In genomic region chr2:152609699-152610098, GRCh38 we compare ENCODE assay signal across 36 cellular contexts.
"Had no signal": no experiment of that assay in that cellular context is flagged by ENCODE, and none has a peak within 500 bp of the region (broad histone marks: within the 10 kb centered on the region; RNA-seq: fewer than 3 reads in every experiment).

No MANE protein-coding gene starts in this region.

- H3K27me3 ChIP-seq: adrenal gland, body of pancreas, brain microvascular endothelial cell, breast epithelium had no signal

- H3K27ac Mint-ChIP-seq: activated B cell treated with CpG ODN at 0.5 μM for 24 hours; activated CD4-positive, alpha-beta memory T cell treated with anti-CD3 and anti-CD28 coated beads for 36 hours; activated CD4-positive, alpha-beta T cell treated with anti-CD3 and anti-CD28 coated beads, Interleukin-2, amount 10 ng/mL, durations not matched to agents 24 days and 14 days; activated CD8-positive, alpha-beta T cell treated with anti-CD3 and anti-CD28 coated beads for 36 hours; activated naive CD4-positive, alpha-beta T cell treated with anti-CD3 and anti-CD28 coated beads for 36 hours; activated naive CD4-positive, alpha-beta T cell treated with anti-CD3 and anti-CD28 coated beads, Interleukin-2, amount 50 U/mL, for 72 hours; activated naive CD8-positive, alpha-beta T cell treated with anti-CD3 and anti-CD28 coated beads for 36 hours; activated T-cell treated with anti-CD3 and anti-CD28 coated beads, Interleukin-2, amount 50 U/mL, for 72 hours; activated T-helper 1 cell treated with anti-CD3 and anti-CD28 coated beads, Interleukin-12 subunit alpha, Interleukin-12 subunit beta, Interleukin-2, Interleukin-4 antibody, amounts not matched to agents 30 ng/mL and 10 ng/mL and 1 ng/mL, durations not matched to agents 14 hours and 24 hours and 36 hours; activated T-helper 17 cell treated with anti-CD3 and anti-CD28 coated beads, Interleukin-2, amount 50 U/mL, for 72 hours; T-helper 1 cell treated with Interleukin-12 subunit alpha and Interleukin-12 subunit beta and Interleukin-4 antibody, amounts not matched to agents 30 μg/mL and 1 μg/mL, for 36 hours; T-helper 2 cell treated with Interferon-gamma antibody and Interleukin-4, amounts not matched to agents 5 μg/mL and 100 μg/mL, for 36 hours had no signal

- DNase-seq: activated B cell treated with CpG ODN at 0.5 μM for 24 hours; activated CD4-positive, alpha-beta memory T cell treated with anti-CD3 and anti-CD28 coated beads for 36 hours; activated CD4-positive, alpha-beta T cell treated with anti-CD3 and anti-CD28 coated beads for 4 hours; activated CD4-positive, alpha-beta T cell treated with anti-CD3 and anti-CD28 coated beads, Interleukin-2, amount 10 ng/mL, durations not matched to agents 24 days and 14 days; activated CD4-positive, alpha-beta T cell treated with anti-CD3 and anti-CD28 coated beads, Interleukin-2, amount 50 U/mL, for 1 hour; activated CD4-positive, alpha-beta T cell treated with anti-CD3 and anti-CD28 coated beads, Interleukin-2, amount 50 U/mL, for 4 hours; activated CD4-positive, CD25-positive, alpha-beta regulatory T cell treated with anti-CD3 and anti-CD28 coated beads, Interleukin-2, amount 50 U/mL, for 72 hours; activated CD8-positive, alpha-beta memory T cell treated with anti-CD3 and anti-CD28 coated beads, Interleukin-2, amount 50 U/mL, for 4 hours; activated CD8-positive, alpha-beta T cell treated with anti-CD3 and anti-CD28 coated beads for 36 hours; activated effector memory CD4-positive, alpha-beta T cell treated with anti-CD3 and anti-CD28 coated beads, Interleukin-2, amount 50 U/mL, for 16 hours; activated gamma-delta T cell treated with Interleukin-2 at 50 U/mL for 16 hours; activated naive CD4-positive, alpha-beta T cell; activated naive CD4-positive, alpha-beta T cell treated with anti-CD3 and anti-CD28 coated beads for 36 hours; activated naive CD4-positive, alpha-beta T cell treated with anti-CD3 and anti-CD28 coated beads, Interleukin-2, amount 50 U/mL, for 16 hours; activated naive CD8-positive, alpha-beta T cell treated with anti-CD3 and anti-CD28 coated beads for 36 hours; activated T-cell treated with anti-CD3 and anti-CD28 coated beads for 4 hours; activated T-cell treated with anti-CD3 and anti-CD28 coated beads, Interleukin-2, amount 50 U/mL, for 1 hour; activated T-cell treated with anti-CD3 and anti-CD28 coated beads, Interleukin-2, amount 50 U/mL, for 4 hours; activated T-cell treated with anti-CD3 and anti-CD28 coated beads, Interleukin-2, amount 50 U/mL, for 72 hours; adrenal gland; amniotic stem cell; aorta; body of pancreas; brain microvascular endothelial cell; cerebellar nuclear complex; T-helper 1 cell; T-helper 2 cell; T-helper 9 cell; WERI-Rb-1 had no signal

- ATAC-seq: activated CD8-positive, alpha-beta T cell treated with anti-CD3 and anti-CD28 coated beads for 36 hours; activated naive CD4-positive, alpha-beta T cell treated with anti-CD3 and anti-CD28 coated beads, Interleukin-2, amount 50 U/mL, for 72 hours; activated T-cell treated with anti-CD3 and anti-CD28 coated beads, Interleukin-2, amount 50 U/mL, for 4 hours; activated T-cell treated with anti-CD3 and anti-CD28 coated beads, Interleukin-2, amount 50 U/mL, for 72 hours; activated T-helper 17 cell treated with anti-CD3 and anti-CD28 coated beads, Interleukin-2, amount 50 U/mL, for 72 hours; body of pancreas had no signal

- H3K36me3 ChIP-seq: adrenal gland, brain microvascular endothelial cell, breast epithelium had no signal

- H3K4me3 ChIP-seq: adrenal gland, body of pancreas, breast epithelium had no signal

- H3K27me3 Mint-ChIP-seq: activated B cell treated with CpG ODN at 0.5 μM for 24 hours; activated CD4-positive, alpha-beta memory T cell treated with anti-CD3 and anti-CD28 coated beads for 36 hours; activated CD4-positive, alpha-beta T cell treated with anti-CD3 and anti-CD28 coated beads, Interleukin-2, amount 10 ng/mL, durations not matched to agents 24 days and 14 days; activated CD8-positive, alpha-beta T cell treated with anti-CD3 and anti-CD28 coated beads for 36 hours; activated T-helper 17 cell treated with anti-CD3 and anti-CD28 coated beads, Interleukin-2, amount 50 U/mL, for 72 hours; central memory CD8-positive, alpha-beta T cell had no signal

- H3K9me3 Mint-ChIP-seq: activated B cell treated with CpG ODN at 0.5 μM for 24 hours; activated CD4-positive, alpha-beta memory T cell treated with anti-CD3 and anti-CD28 coated beads for 36 hours; activated CD4-positive, alpha-beta T cell treated with anti-CD3 and anti-CD28 coated beads, Interleukin-2, amount 10 ng/mL, durations not matched to agents 24 days and 14 days; activated CD8-positive, alpha-beta T cell treated with anti-CD3 and anti-CD28 coated beads for 36 hours; activated naive CD4-positive, alpha-beta T cell treated with anti-CD3 and anti-CD28 coated beads for 36 hours; activated naive CD4-positive, alpha-beta T cell treated with anti-CD3 and anti-CD28 coated beads, Interleukin-2, amount 50 U/mL, for 72 hours; activated naive CD8-positive, alpha-beta T cell treated with anti-CD3 and anti-CD28 coated beads for 36 hours; activated T-cell treated with anti-CD3 and anti-CD28 coated beads, Interleukin-2, amount 50 U/mL, for 4 hours; activated T-cell treated with anti-CD3 and anti-CD28 coated beads, Interleukin-2, amount 50 U/mL, for 72 hours; activated T-helper 1 cell treated with anti-CD3 and anti-CD28 coated beads, Interleukin-12 subunit alpha, Interleukin-12 subunit beta, Interleukin-2, Interleukin-4 antibody, amounts not matched to agents 30 ng/mL and 10 ng/mL and 1 ng/mL, durations not matched to agents 14 hours and 24 hours and 36 hours; activated T-helper 17 cell treated with anti-CD3 and anti-CD28 coated beads, Interleukin-2, amount 50 U/mL, for 72 hours; central memory CD8-positive, alpha-beta T cell; T-helper 1 cell treated with Interleukin-12 subunit alpha and Interleukin-12 subunit beta and Interleukin-4 antibody, amounts not matched to agents 30 μg/mL and 1 μg/mL, for 36 hours; T-helper 2 cell treated with Interferon-gamma antibody and Interleukin-4, amounts not matched to agents 5 μg/mL and 100 μg/mL, for 36 hours had no signal

- H3K9me3 ChIP-seq: adrenal gland, body of pancreas, breast epithelium had no signal

- H3K4me3 Mint-ChIP-seq: activated B cell treated with CpG ODN at 0.5 μM for 24 hours; activated CD4-positive, alpha-beta memory T cell treated with anti-CD3 and anti-CD28 coated beads for 36 hours; activated CD4-positive, alpha-beta T cell treated with anti-CD3 and anti-CD28 coated beads, Interleukin-2, amount 10 ng/mL, durations not matched to agents 24 days and 14 days; activated CD8-positive, alpha-beta T cell treated with anti-CD3 and anti-CD28 coated beads for 36 hours; activated naive CD4-positive, alpha-beta T cell treated with anti-CD3 and anti-CD28 coated beads for 36 hours; activated naive CD8-positive, alpha-beta T cell treated with anti-CD3 and anti-CD28 coated beads for 36 hours; activated T-cell treated with anti-CD3 and anti-CD28 coated beads, Interleukin-2, amount 50 U/mL, for 4 hours; activated T-cell treated with anti-CD3 and anti-CD28 coated beads, Interleukin-2, amount 50 U/mL, for 72 hours; activated T-helper 1 cell treated with anti-CD3 and anti-CD28 coated beads, Interleukin-12 subunit alpha, Interleukin-12 subunit beta, Interleukin-2, Interleukin-4 antibody, amounts not matched to agents 30 ng/mL and 10 ng/mL and 1 ng/mL, durations not matched to agents 14 hours and 24 hours and 36 hours; activated T-helper 17 cell treated with anti-CD3 and anti-CD28 coated beads, Interleukin-2, amount 50 U/mL, for 72 hours; central memory CD8-positive, alpha-beta T cell; T-helper 1 cell treated with Interleukin-12 subunit alpha and Interleukin-12 subunit beta and Interleukin-4 antibody, amounts not matched to agents 30 μg/mL and 1 μg/mL, for 36 hours; T-helper 2 cell treated with Interferon-gamma antibody and Interleukin-4, amounts not matched to agents 5 μg/mL and 100 μg/mL, for 36 hours had no signal

- H3K36me3 Mint-ChIP-seq: activated CD4-positive, alpha-beta memory T cell treated with anti-CD3 and anti-CD28 coated beads for 36 hours; activated naive CD4-positive, alpha-beta T cell treated with anti-CD3 and anti-CD28 coated beads, Interleukin-2, amount 50 U/mL, for 72 hours; activated naive CD8-positive, alpha-beta T cell treated with anti-CD3 and anti-CD28 coated beads for 36 hours had no signal

- H3K4me1 ChIP-seq: body of pancreas, breast epithelium had no signal

- H3K4me1 Mint-ChIP-seq: activated T-helper 17 cell treated with anti-CD3 and anti-CD28 coated beads, Interleukin-2, amount 50 U/mL, for 72 hours had no signal

- H3K27ac ChIP-seq: adrenal gland, body of pancreas, brain microvascular endothelial cell, breast epithelium, WERI-Rb-1 had no signal
